ENCODE assay signal across 7 cellular contexts in genomic region chrX:56768120-56768660, GRCh38. TPM values are rescaled to one million over a fixed set of nuclear protein-coding genes. Genes with fewer than 3 reads are reported as not detected.
A peak's percentile ranks its signal among the peaks of the same experiment; 100 is the strongest.
DNase-seq lines count a peak whose midpoint lies in the region; ATAC-seq, FAIRE-seq and TF ChIP-seq lines count a peak whose summit lies in the region.
"Not testable (repeated sequence)": the region's sequence is repeated elsewhere in the genome, so short reads cannot be mapped to it uniquely, and the experiment has no call there.

No MANE protein-coding gene starts in this region.

- H3K9me3 ChIP-seq in gastroesophageal sphincter, pancreas: not testable (repeated sequence)

- H3K4me3 ChIP-seq in gastroesophageal sphincter, pancreas: not testable (repeated sequence)

- not testable (repeated sequence) for H3K36me3 ChIP-seq in gastroesophageal sphincter, pancreas

- WGBS in gastroesophageal sphincter (ENCODE audit: low coverage in 1 of 2), 2 donors, result no CpG with 5 or more reads among the region's 24 CpGs
- no CpG with 5 or more reads among the region's 24 CpGs for WGBS in pancreas, 2 donors

- not testable (repeated sequence) for TF ChIP-seq POLR2A in gastroesophageal sphincter (IDR thresholded peaks at IDR 0.05)

- H3K27ac ChIP-seq in gastroesophageal sphincter, pancreas: not testable (repeated sequence)

- H3K4me1 ChIP-seq in gastroesophageal sphincter, result peaks cover 0 to 25% (median 20%) of the 10 kb centered on the region in 3 donors
- H3K4me1 ChIP-seq in pancreas, result not testable (repeated sequence)

- ATAC-seq in GM18867 (IDR thresholded peaks at IDR 0.05; ENCODE audit: unreplicated experiment) (peak; percentile 20), GM19438 (IDR thresholded peaks at IDR 0.05; ENCODE audit: low read depth, unreplicated experiment) (peak; percentile 15), GM21786 (IDR thresholded peaks at IDR 0.05; ENCODE audit: unreplicated experiment) (peak; percentile 15), HG03025 (IDR thresholded peaks at IDR 0.05; ENCODE audit: low FRiP score, unreplicated experiment) (peak; percentile 13), HG03378 (IDR thresholded peaks at IDR 0.05; ENCODE audit: unreplicated experiment) (peak; percentile 31), gastroesophageal sphincter (peak; percentile 62), pancreas (peak; percentile 49 to 77 (median 70))

- intact Hi-C loops in pancreas (cut with DNase I), result not testable (repeated sequence)

- not testable (repeated sequence) for TF ChIP-seq EP300 in gastroesophageal sphincter (IDR thresholded peaks at IDR 0.05)

- not testable (repeated sequence) for H3K27me3 ChIP-seq in gastroesophageal sphincter, pancreas

- not testable (repeated sequence) for TF ChIP-seq CTCF in gastroesophageal sphincter (IDR thresholded peaks at IDR 0.05); pancreas (IDR thresholded peaks at IDR 0.05)

- peak; percentile 99 for FAIRE-seq in pancreas (lab: Jason Lieb, UNC)

- DNase-seq in pancreas, result not testable (repeated sequence)

RNA-seq across cellular contexts. Expression of gene NBDY, which starts 39.1 kb away (rescaled TPM):
- total RNA-seq in gastroesophageal sphincter (10 to 100 TPM in 3 of 4 donors, 1 to 10 TPM in 1; 6.6 to 16.0 (median 12.0) TPM), pancreas (10 to 100 TPM in 2 of 6 donors, 1 to 10 TPM in 4; 7.0 to 22.8 (median 9.1) TPM)
- polyA plus RNA-seq in pancreas, result 10 to 100 TPM in 1 of 2 donors, 1 to 10 TPM in 1; 7.9 to 19.9 TPM

Comparison
In these comparisons a context has a peak if more than half of its experiments do, and no peak if none do; other contexts are left out.
1. ATAC-seq: peak in every context shown above with its lines; median percentile 70 in pancreas; 62 in gastroesophageal sphincter; 31 in HG03378; 20 in GM18867; 15 in GM19438; 15 in GM21786; 13 in HG03025.